Comparison of ENCODE assay signal across 1 cellular context in the genomic region with DNA sequence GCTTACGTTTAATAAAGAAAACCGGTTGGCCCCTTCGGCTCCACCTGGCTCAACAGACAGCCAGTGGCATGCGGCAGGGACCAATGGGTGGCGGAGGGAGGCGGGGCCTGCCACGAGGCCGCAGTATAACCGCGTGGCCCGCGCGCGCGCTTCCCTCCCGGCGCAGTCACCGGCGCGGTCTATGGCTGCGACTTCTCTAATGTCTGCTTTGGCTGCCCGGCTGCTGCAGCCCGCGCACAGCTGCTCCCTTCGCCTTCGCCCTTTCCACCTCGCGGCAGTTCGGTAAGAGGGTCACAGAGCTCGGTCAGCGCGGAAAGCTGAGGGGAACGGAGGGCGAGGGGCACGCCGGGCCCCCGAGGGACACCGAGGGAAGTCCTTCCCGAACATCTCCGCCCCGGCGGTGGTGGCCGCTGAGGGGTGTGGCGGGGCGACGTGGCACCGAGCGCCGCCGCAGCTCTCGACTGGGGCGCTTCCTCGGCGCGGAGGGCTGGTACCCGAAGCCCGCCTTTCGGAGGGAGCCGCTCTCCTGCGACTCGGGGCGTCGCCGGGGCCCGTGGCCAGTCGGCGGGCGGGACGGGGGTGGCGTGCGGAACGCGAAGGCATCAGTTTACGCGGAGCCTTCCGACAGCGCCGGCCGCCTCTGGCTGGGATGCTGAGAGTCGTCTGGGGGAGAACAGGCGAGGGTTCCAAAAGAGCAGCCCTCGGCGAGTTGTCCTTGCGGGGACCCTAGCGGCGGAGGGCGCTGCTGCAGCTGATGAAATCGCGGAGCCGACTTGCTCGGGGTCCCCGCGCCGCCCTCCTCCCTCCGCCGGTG.
TF ChIP-seq lines count a peak whose summit lies in the region.

A gene (plus strand): TSS at position 155 of the 814 bp plus-strand sequence. CDS start 27 bp downstream, at position 182.

TF ChIP-seq in HepG2, 621 proteins besides CTCF, POLR2A, EP300 and RAD21 (continued from another document and continues in another):
- TF ChIP-seq, protein P1, sequence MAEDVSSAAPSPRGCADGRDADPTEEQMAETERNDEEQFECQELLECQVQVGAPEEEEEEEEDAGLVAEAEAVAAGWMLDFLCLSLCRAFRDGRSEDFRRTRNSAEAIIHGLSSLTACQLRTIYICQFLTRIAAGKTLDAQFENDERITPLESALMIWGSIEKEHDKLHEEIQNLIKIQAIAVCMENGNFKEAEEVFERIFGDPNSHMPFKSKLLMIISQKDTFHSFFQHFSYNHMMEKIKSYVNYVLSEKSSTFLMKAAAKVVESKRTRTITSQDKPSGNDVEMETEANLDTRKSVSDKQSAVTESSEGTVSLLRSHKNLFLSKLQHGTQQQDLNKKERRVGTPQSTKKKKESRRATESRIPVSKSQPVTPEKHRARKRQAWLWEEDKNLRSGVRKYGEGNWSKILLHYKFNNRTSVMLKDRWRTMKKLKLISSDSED (CRISPR knock-in tag; IDR thresholded peaks at IDR 0.05) = no peak
- TF ChIP-seq SMYD3 (CRISPR knock-in tag; IDR thresholded peaks at IDR 0.05) (no peak; the same call in 1 of the 2 replicates), ZNF724P (CRISPR knock-in tag; IDR thresholded peaks at IDR 0.05; ENCODE audit: borderline replicate concordance) (peak; percentile 71; the same call in 1 of the 2 replicates), EEA1 (CRISPR knock-in tag; IDR thresholded peaks at IDR 0.05; ENCODE audit: borderline replicate concordance) (peak; percentile 90), TBP (CRISPR knock-in tag; IDR thresholded peaks at IDR 0.05) (no peak), ZNF660 (CRISPR knock-in tag; IDR thresholded peaks at IDR 0.05; ENCODE audit: borderline replicate concordance, low read depth) (0 out of 2 replicates have a peak, but pooled peaks have one; percentile 51), STAG1 (CRISPR knock-in tag; IDR thresholded peaks at IDR 0.05) (peak; percentile 46), FOXC1 (CRISPR knock-in tag; IDR thresholded peaks at IDR 0.05; ENCODE audit: borderline replicate concordance) (peak; percentile 94), ZNF709 (CRISPR knock-in tag; IDR thresholded peaks at IDR 0.05) (peak; percentile 97), SIN3B (IDR thresholded peaks at IDR 0.05; ENCODE audit: low read length) (no peak), POLR2AphosphoS5 (IDR thresholded peaks at IDR 0.05; ENCODE audit: low read depth, low read length) (peak; percentile 93), ZNF292 (CRISPR knock-in tag; IDR thresholded peaks at IDR 0.05; ENCODE audit: borderline replicate concordance, low read depth) (no peak), ZNF616 (CRISPR knock-in tag; IDR thresholded peaks at IDR 0.05; ENCODE audit: low read depth) (no peak), ZMYM3 (CRISPR knock-in tag; IDR thresholded peaks at IDR 0.05) (no peak; the same call in 1 of the 2 replicates), ZNF737 (CRISPR knock-in tag; IDR thresholded peaks at IDR 0.05; ENCODE audit: borderline replicate concordance) (0 out of 2 replicates have a peak, but pooled peaks have one; percentile 40), ZSCAN30 (CRISPR knock-in tag; IDR thresholded peaks at IDR 0.05) (no peak), ZNF337 (CRISPR knock-in tag; IDR thresholded peaks at IDR 0.05; ENCODE audit: borderline replicate concordance, low read depth) (0 out of 2 replicates have a peak, but pooled peaks have one; percentile 81), HNF4G (IDR thresholded peaks at IDR 0.05; ENCODE audit: borderline replicate concordance, low read depth, low read length) (peak; percentile 34; the same call in 1 of the 2 replicates), HNF4G (CRISPR knock-in tag; IDR thresholded peaks at IDR 0.05; ENCODE audit: borderline replicate concordance, low read depth) (peak; percentile 71; the same call in 1 of the 2 replicates), RBM22 (optimal IDR thresholded peaks at IDR 0.05; ENCODE audit: low read length) (peak; percentile 28), PHF21A (CRISPR knock-in tag; IDR thresholded peaks at IDR 0.05) (peak; percentile 44; the same call in 1 of the 2 replicates)
- TF ChIP-seq, protein P2, sequence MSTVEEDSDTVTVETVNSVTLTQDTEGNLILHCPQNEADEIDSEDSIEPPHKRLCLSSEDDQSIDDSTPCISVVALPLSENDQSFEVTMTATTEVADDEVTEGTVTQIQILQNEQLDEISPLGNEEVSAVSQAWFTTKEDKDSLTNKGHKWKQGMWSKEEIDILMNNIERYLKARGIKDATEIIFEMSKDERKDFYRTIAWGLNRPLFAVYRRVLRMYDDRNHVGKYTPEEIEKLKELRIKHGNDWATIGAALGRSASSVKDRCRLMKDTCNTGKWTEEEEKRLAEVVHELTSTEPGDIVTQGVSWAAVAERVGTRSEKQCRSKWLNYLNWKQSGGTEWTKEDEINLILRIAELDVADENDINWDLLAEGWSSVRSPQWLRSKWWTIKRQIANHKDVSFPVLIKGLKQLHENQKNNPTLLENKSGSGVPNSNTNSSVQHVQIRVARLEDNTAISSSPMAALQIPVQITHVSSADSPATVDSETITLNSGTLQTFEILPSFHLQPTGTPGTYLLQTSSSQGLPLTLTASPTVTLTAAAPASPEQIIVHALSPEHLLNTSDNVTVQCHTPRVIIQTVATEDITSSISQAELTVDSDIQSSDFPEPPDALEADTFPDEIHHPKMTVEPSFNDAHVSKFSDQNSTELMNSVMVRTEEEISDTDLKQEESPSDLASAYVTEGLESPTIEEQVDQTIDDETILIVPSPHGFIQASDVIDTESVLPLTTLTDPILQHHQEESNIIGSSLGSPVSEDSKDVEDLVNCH (CRISPR knock-in tag; IDR thresholded peaks at IDR 0.05) = peak; percentile 87; the same call in 1 of the 2 replicates
- TF ChIP-seq, protein P3, sequence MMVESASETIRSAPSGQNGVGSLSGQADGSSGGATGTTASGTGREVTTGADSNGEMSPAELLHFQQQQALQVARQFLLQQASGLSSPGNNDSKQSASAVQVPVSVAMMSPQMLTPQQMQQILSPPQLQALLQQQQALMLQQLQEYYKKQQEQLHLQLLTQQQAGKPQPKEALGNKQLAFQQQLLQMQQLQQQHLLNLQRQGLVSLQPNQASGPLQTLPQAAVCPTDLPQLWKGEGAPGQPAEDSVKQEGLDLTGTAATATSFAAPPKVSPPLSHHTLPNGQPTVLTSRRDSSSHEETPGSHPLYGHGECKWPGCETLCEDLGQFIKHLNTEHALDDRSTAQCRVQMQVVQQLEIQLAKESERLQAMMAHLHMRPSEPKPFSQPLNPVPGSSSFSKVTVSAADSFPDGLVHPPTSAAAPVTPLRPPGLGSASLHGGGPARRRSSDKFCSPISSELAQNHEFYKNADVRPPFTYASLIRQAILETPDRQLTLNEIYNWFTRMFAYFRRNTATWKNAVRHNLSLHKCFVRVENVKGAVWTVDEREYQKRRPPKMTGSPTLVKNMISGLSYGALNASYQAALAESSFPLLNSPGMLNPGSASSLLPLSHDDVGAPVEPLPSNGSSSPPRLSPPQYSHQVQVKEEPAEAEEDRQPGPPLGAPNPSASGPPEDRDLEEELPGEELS (CRISPR knock-in tag; IDR thresholded peaks at IDR 0.05) = no peak; the same call in none of the 2 replicates
- TF ChIP-seq, protein P4, sequence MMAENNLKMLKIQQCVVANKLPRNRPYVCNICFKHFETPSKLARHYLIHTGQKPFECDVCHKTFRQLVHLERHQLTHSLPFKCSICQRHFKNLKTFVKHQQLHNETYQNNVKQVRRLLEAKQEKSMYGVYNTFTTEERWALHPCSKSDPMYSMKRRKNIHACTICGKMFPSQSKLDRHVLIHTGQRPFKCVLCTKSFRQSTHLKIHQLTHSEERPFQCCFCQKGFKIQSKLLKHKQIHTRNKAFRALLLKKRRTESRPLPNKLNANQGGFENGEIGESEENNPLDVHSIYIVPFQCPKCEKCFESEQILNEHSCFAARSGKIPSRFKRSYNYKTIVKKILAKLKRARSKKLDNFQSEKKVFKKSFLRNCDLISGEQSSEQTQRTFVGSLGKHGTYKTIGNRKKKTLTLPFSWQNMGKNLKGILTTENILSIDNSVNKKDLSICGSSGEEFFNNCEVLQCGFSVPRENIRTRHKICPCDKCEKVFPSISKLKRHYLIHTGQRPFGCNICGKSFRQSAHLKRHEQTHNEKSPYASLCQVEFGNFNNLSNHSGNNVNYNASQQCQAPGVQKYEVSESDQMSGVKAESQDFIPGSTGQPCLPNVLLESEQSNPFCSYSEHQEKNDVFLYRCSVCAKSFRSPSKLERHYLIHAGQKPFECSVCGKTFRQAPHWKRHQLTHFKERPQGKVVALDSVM (CRISPR knock-in tag; IDR thresholded peaks at IDR 0.05) = no peak
- TF ChIP-seq, protein P5, sequence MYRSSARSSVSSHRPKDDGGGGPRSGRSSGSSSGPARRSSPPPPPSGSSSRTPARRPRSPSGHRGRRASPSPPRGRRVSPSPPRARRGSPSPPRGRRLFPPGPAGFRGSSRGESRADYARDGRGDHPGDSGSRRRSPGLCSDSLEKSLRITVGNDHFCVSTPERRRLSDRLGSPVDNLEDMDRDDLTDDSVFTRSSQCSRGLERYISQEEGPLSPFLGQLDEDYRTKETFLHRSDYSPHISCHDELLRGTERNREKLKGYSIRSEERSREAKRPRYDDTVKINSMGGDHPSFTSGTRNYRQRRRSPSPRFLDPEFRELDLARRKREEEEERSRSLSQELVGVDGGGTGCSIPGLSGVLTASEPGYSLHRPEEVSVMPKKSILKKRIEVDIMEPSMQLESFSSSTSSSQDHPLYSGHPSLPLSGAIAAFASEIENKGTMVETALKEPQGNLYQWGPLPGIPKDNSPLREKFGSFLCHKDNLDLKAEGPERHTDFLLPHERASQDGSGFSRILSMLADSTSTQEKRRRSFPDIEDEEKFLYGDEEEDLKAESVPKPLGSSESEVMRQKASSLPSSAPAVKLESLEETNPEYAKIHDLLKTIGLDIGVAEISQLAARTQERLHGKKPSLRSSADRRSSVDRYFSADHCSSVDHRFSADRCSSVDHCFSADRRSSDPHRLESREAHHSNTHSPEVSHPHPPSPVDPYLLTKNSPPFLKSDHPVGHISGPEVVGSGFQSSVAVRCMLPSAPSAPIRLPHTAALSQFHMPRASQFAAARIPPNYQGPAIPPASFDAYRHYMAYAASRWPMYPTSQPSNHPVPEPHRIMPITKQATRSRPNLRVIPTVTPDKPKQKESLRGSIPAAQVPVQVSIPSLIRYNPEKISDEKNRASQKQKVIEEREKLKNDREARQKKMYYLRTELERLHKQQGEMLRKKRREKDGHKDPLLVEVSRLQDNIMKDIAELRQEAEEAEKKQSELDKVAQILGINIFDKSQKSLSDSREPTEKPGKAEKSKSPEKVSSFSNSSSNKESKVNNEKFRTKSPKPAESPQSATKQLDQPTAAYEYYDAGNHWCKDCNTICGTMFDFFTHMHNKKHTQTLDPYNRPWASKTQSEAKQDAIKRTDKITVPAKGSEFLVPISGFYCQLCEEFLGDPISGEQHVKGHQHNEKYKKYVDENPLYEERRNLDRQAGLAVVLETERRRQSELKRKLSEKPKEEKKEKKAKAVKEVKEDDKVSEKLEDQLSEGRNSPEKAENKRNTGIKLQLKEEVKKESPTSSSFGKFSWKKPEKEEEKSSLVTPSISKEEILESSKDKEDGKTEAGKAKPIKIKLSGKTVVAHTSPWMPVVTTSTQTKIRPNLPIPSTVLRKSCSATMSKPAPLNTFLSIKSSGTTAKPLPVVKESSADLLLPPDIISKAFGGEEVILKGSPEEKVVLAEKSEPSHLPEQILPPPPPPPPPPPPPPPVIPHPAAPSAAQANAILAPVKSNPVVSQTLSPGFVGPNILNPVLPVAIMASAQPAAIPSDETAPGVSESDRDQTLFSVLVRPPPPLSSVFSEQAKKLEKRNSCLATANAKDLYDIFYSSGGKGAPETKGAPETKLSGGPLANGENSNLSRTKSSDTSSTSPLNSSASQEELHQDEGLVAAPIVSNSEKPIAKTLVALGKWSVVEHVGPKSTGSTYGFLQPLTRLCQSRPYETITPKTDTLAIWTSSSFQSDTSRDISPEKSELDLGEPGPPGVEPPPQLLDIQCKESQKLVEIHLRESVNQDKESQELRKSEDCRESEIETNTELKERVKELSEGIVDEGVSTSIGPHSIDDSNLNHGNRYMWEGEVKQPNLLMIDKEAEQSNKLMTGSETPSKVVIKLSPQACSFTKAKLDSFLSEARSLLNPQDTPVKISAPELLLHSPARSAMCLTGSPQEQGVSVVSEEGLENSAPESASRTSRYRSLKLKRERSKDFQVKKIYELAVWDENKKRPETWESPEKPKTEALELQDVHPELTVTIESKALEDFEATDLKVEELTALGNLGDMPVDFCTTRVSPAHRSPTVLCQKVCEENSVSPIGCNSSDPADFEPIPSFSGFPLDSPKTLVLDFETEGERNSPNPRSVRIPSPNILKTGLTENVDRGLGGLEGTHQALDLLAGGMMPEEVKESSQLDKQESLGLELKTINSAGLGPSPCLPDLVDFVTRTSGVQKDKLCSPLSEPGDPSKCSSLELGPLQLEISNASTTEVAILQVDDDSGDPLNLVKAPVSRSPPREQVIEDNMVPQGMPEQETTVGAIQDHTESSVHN (CRISPR knock-in tag; IDR thresholded peaks at IDR 0.05) = peak; percentile 85
- TF ChIP-seq, protein P6, sequence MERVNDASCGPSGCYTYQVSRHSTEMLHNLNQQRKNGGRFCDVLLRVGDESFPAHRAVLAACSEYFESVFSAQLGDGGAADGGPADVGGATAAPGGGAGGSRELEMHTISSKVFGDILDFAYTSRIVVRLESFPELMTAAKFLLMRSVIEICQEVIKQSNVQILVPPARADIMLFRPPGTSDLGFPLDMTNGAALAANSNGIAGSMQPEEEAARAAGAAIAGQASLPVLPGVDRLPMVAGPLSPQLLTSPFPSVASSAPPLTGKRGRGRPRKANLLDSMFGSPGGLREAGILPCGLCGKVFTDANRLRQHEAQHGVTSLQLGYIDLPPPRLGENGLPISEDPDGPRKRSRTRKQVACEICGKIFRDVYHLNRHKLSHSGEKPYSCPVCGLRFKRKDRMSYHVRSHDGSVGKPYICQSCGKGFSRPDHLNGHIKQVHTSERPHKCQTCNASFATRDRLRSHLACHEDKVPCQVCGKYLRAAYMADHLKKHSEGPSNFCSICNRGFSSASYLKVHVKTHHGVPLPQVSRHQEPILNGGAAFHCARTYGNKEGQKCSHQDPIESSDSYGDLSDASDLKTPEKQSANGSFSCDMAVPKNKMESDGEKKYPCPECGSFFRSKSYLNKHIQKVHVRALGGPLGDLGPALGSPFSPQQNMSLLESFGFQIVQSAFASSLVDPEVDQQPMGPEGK (CRISPR knock-in tag; IDR thresholded peaks at IDR 0.05) = no peak
- TF ChIP-seq, protein P7, sequence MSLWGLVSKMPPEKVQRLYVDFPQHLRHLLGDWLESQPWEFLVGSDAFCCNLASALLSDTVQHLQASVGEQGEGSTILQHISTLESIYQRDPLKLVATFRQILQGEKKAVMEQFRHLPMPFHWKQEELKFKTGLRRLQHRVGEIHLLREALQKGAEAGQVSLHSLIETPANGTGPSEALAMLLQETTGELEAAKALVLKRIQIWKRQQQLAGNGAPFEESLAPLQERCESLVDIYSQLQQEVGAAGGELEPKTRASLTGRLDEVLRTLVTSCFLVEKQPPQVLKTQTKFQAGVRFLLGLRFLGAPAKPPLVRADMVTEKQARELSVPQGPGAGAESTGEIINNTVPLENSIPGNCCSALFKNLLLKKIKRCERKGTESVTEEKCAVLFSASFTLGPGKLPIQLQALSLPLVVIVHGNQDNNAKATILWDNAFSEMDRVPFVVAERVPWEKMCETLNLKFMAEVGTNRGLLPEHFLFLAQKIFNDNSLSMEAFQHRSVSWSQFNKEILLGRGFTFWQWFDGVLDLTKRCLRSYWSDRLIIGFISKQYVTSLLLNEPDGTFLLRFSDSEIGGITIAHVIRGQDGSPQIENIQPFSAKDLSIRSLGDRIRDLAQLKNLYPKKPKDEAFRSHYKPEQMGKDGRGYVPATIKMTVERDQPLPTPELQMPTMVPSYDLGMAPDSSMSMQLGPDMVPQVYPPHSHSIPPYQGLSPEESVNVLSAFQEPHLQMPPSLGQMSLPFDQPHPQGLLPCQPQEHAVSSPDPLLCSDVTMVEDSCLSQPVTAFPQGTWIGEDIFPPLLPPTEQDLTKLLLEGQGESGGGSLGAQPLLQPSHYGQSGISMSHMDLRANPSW (CRISPR knock-in tag; IDR thresholded peaks at IDR 0.05; ENCODE audit: borderline replicate concordance) = no peak; the same call in 1 of the 2 replicates
